32 cellular contexts compared by ENCODE assay signal in genomic region chr1:36786425-36786824, GRCh38.
"Had no signal": no experiment of that assay in that cellular context is flagged by ENCODE, and none has a peak within 500 bp of the region (broad histone marks: within the 10 kb centered on the region; RNA-seq: fewer than 3 reads in every experiment).

No MANE protein-coding gene starts in this region.

- DNase-seq: Karpas-422, Kasumi-1, MG63, MM.1S, MV-4-11, NCI-H1048, NCI-H1092, NCI-H1092 treated with DMSO at 0.1 percent for 48 hours, NCI-H1105, NCI-H1105 treated with DMSO at 0.1 percent for 48 hours, NCI-H1417, NCI-H1417 treated with DMSO at 0.1 percent for 48 hours, NCI-H1436, NCI-H1436 treated with DMSO at 0.1 percent for 48 hours, NCI-H146, NCI-H1694 treated with DMSO at 0.1 percent for 48 hours, NCI-H187, NCI-H187 treated with DMSO at 0.1 percent for 48 hours, NCI-H1930, NCI-H2029, NCI-H2029 treated with DMSO at 0.1 percent for 48 hours, NCI-H2081, NCI-H2081 treated with DMSO at 0.1 percent for 48 hours, NCI-H2107, NCI-H2171, NCI-H2227 treated with DMSO at 0.1 percent for 48 hours, NCI-H226, NCI-H345, NCI-H446, NCI-H446 treated with DMSO at 0.1 percent for 48 hours, NCI-H510A treated with DMSO at 0.1 percent for 48 hours had no signal

- H3K9me3 ChIP-seq: MG63 had no signal

- H3K9ac ChIP-seq: KMS-11 had no signal

- H3K27me3 ChIP-seq: MG63 had no signal

- H3K36me3 ChIP-seq: MG63 had no signal

- H3K4me2 ChIP-seq: KMS-11 had no signal

- H3K4me3 ChIP-seq: MG63 had no signal

- H3K27ac ChIP-seq: KMS-11 had no signal
